ENCODE assay signal across 8 cellular contexts in the genomic region with DNA sequence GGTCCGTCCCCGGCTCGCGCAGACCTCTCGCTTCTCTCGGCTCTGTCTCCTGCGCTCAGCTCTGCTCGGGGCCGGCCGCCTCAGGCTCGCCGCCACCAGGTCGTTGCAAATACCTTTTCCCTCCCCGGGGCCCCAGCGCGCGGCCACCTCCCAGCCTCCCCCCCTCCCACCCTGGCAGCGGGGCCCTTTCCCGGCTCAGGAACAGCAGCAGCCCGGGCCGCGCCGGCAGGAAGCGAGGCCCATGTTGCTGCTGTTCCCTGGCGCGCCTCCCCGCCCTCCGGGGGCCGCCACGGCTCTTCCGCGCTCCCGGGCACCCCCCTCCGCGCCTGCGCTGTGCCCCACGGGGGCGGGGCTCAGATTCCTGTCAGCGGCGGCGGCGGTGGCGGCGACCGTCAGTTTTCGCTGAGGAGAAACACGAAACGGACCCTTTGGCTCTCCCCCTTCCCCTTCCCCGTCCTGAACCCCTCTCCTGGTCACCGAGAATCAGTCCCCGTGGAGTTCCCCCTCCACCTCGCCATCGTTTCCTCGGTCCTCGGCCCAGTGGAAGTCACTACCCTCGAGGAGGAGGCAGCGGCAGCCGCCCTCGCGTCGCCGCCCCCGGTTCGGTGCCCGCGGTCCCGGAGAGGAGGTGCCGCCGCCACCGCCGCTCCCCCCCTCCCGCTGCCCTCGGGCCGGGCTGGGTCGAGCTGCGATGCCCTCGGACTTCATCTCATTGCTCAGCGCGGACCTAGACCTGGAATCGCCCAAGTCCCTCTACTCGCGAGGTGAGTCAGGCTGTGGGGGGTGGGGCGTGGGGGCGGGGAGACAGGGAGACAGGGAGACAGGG. TPM values are rescaled to one million over a fixed set of nuclear protein-coding genes. Genes with fewer than 3 reads are reported as not detected.
A peak's percentile ranks its signal among the peaks of the same experiment; 100 is the strongest.
DNase-seq lines count a peak whose midpoint lies in the region; ATAC-seq and TF ChIP-seq lines count a peak whose summit lies in the region.

A gene with protein sequence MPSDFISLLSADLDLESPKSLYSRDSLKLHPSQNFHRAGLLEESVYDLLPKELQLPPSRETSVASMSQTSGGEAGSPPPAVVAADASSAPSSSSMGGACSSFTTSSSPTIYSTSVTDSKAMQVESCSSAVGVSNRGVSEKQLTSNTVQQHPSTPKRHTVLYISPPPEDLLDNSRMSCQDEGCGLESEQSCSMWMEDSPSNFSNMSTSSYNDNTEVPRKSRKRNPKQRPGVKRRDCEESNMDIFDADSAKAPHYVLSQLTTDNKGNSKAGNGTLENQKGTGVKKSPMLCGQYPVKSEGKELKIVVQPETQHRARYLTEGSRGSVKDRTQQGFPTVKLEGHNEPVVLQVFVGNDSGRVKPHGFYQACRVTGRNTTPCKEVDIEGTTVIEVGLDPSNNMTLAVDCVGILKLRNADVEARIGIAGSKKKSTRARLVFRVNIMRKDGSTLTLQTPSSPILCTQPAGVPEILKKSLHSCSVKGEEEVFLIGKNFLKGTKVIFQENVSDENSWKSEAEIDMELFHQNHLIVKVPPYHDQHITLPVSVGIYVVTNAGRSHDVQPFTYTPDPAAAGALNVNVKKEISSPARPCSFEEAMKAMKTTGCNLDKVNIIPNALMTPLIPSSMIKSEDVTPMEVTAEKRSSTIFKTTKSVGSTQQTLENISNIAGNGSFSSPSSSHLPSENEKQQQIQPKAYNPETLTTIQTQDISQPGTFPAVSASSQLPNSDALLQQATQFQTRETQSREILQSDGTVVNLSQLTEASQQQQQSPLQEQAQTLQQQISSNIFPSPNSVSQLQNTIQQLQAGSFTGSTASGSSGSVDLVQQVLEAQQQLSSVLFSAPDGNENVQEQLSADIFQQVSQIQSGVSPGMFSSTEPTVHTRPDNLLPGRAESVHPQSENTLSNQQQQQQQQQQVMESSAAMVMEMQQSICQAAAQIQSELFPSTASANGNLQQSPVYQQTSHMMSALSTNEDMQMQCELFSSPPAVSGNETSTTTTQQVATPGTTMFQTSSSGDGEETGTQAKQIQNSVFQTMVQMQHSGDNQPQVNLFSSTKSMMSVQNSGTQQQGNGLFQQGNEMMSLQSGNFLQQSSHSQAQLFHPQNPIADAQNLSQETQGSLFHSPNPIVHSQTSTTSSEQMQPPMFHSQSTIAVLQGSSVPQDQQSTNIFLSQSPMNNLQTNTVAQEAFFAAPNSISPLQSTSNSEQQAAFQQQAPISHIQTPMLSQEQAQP (N-terminal part only) (plus strand): TSS at position 356 of the 826 bp plus-strand sequence. CDS start 336 bp downstream, at position 692.

- H2AFZ ChIP-seq in trophoblast cell (ENCODE audit: insufficient read depth, low read length, poor library complexity), result peak within 1 kb of the TSS; percentile 99

- H3K23ac ChIP-seq in trophoblast cell (ENCODE audit: low read length), result peak within 1 kb of the TSS; percentile 83

- no peaks in the 10 kb centered on the region for H3K9me3 Mint-ChIP-seq in activated naive CD8-positive, alpha-beta T cell treated with anti-CD3 and anti-CD28 coated beads, Interleukin-2, amount 50 U/mL, for 24 hours

- peak within 1 kb of the TSS; percentile 100 for H3K9ac ChIP-seq in trophoblast cell (ENCODE audit: low read length)

- peak within 1 kb of the TSS; percentile 98 for H4K91ac ChIP-seq in trophoblast cell (ENCODE audit: low read depth, low read length)

- peak within 1 kb of the TSS; percentile 97 for H4K8ac ChIP-seq in trophoblast cell (ENCODE audit: low read depth, low read length)

- H3K4ac ChIP-seq in trophoblast cell (ENCODE audit: low read depth, low read length), result peak within 1 kb of the TSS; percentile 87

- H3K9me3 ChIP-seq in trophoblast cell (ENCODE audit: insufficient read depth, low read depth, low read length) (no peaks in the 10 kb centered on the region), tibial artery (no peaks in the 10 kb centered on the region)

- no CpG with 5 or more reads among the region's 84 CpGs for WGBS in trophoblast cell (ENCODE audit: extremely low coverage, insufficient coverage, insufficient read length)

- intact Hi-C loops in Right ventricle myocardium superior (cut with DNase I) (loop anchor here (10.0 kb wide), 3 partner anchors 81 to 171 kb away; no protein-coding TSS in a partner anchor), tibial artery (cut with DNase I; ENCODE audit: low total_unique reads) (loop anchor here (10.0 kb wide), 1 partner anchor 171 kb away; no protein-coding TSS in a partner anchor)

- H3K14ac ChIP-seq in trophoblast cell (ENCODE audit: low read length), result peak within 1 kb of the TSS; percentile 100

- H3K18ac ChIP-seq in trophoblast cell (ENCODE audit: low read length), result peak within 1 kb of the TSS; percentile 99

- H3K36me3 ChIP-seq in trophoblast cell (ENCODE audit: control insufficient read depth in 1 of 2, insufficient read depth in 2 of 2, low read length in 2 of 2) (no peaks in the 10 kb centered on the region), tibial artery (no peaks in the 10 kb centered on the region)

- H3K4me3 ChIP-seq in trophoblast cell (ENCODE audit: low read depth, low read length) (peak within 1 kb of the TSS; percentile 100), tibial artery (peak within 1 kb of the TSS; percentile 66 to 98)

- no peak for TF ChIP-seq CTCF in tibial artery (IDR thresholded peaks at IDR 0.05)

- ATAC-seq in HG02588 (IDR thresholded peaks at IDR 0.05; ENCODE audit: unreplicated experiment), result peak; percentile 44
- ATAC-seq in activated naive CD8-positive, alpha-beta T cell treated with anti-CD3 and anti-CD28 coated beads, Interleukin-2, amount 50 U/mL, for 24 hours, result peak; percentile 11
- peak; percentile 93 for ATAC-seq in Right ventricle myocardium superior (ENCODE audit: poor library complexity)

- peaks cover 18% of the 10 kb centered on the region for H3K79me2 ChIP-seq in trophoblast cell (ENCODE audit: control insufficient read depth, insufficient read depth, low read length, poor library complexity)

- H3K79me1 ChIP-seq in trophoblast cell (ENCODE audit: low read length), result peaks cover 16% of the 10 kb centered on the region

- peak within 1 kb of the TSS; percentile 98 for H3K4me3 Mint-ChIP-seq in activated naive CD8-positive, alpha-beta T cell treated with anti-CD3 and anti-CD28 coated beads, Interleukin-2, amount 50 U/mL, for 24 hours

- H3K27me3 ChIP-seq in trophoblast cell (ENCODE audit: insufficient read depth, low read length) (no peaks in the 10 kb centered on the region), tibial artery (no peaks in the 10 kb centered on the region)

- peak within 1 kb of the TSS; percentile 83 for H2AK5ac ChIP-seq in trophoblast cell (ENCODE audit: low read length)

- peak within 1 kb of the TSS; percentile 99 for H3K4me2 ChIP-seq in trophoblast cell (ENCODE audit: low read length)

- H3K4me1 ChIP-seq in trophoblast cell (ENCODE audit: control insufficient read depth in 1 of 2, insufficient read depth in 2 of 2, low read length in 2 of 2), result peaks cover 2 to 5% of the 10 kb centered on the region in 2 experiments
- H3K4me1 ChIP-seq in tibial artery, result peaks cover 0 to 46% (median 23%) of the 10 kb centered on the region in 4 donors

- H3K27me3 Mint-ChIP-seq in activated naive CD8-positive, alpha-beta T cell treated with anti-CD3 and anti-CD28 coated beads, Interleukin-2, amount 50 U/mL, for 24 hours, result peaks cover 1% of the 10 kb centered on the region

- H2BK12ac ChIP-seq in trophoblast cell (ENCODE audit: low read length), result peak within 1 kb of the TSS; percentile 77

- H2BK5ac ChIP-seq in trophoblast cell (ENCODE audit: low read depth, low read length, poor library complexity), result peak within 1 kb of the TSS; percentile 100

- peak within 1 kb of the TSS; percentile 96 for H2BK120ac ChIP-seq in trophoblast cell (ENCODE audit: insufficient read depth, low read length, poor library complexity)

- H4K12ac ChIP-seq in trophoblast cell (ENCODE audit: low read depth, low read length), result peak within 1 kb of the TSS; percentile 91

- in situ Hi-C loops in G401 (cut with HindIII; ENCODE audit: low sequenced_read_pairs), result no loop called here

- peaks cover 58% of the 10 kb centered on the region for H3K4me1 Mint-ChIP-seq in activated naive CD8-positive, alpha-beta T cell treated with anti-CD3 and anti-CD28 coated beads, Interleukin-2, amount 50 U/mL, for 24 hours

- H3K27ac Mint-ChIP-seq in activated naive CD8-positive, alpha-beta T cell treated with anti-CD3 and anti-CD28 coated beads, Interleukin-2, amount 50 U/mL, for 24 hours, result peak within 1 kb of the TSS; percentile 98

- peaks cover 30% of the 10 kb centered on the region for H3K36me3 Mint-ChIP-seq in activated naive CD8-positive, alpha-beta T cell treated with anti-CD3 and anti-CD28 coated beads, Interleukin-2, amount 50 U/mL, for 24 hours (ENCODE audit: low read depth)

- DNase-seq in G401 (ENCODE audit: low spot score) (peak; percentile 90), NCI-H1417 (lab: John Stamatoyannopoulos, UW) (peak; percentile 78 to 94 (median 92)), T follicular helper cell (ENCODE audit: low read depth) (peak; percentile 75), Right ventricle myocardium superior (peak; percentile 92), trophoblast cell (peak; percentile 75 to 92), tibial artery (peak; percentile 82 to 94)
- peak; percentile 94 for DNase-seq in activated naive CD8-positive, alpha-beta T cell treated with anti-CD3 and anti-CD28 coated beads, Interleukin-2, amount 50 U/mL, for 24 hours

- H3K27ac ChIP-seq in trophoblast cell (ENCODE audit: low read depth, low read length), result peak within 1 kb of the TSS; percentile 100
- H3K27ac ChIP-seq in tibial artery, result peak within 1 kb of the TSS; percentile 98 to 99

RNA-seq across cellular contexts. Expression of the gene that starts here (rescaled TPM):
- 19.3 and 23.4 TPM in 2 replicates for total RNA-seq in G401 (2014; rRNA removed; shearing (Covaris generic))
- 13.9 TPM for total RNA-seq in Right ventricle myocardium superior
- 26.0 and 26.1 TPM in 2 replicates for polyA plus RNA-seq in trophoblast cell (2013)

Comparison
In these comparisons a context has a peak if more than half of its experiments do, and no peak if none do; other contexts are left out.
1. Peak in every context shown above with its lines: DNase-seq, ATAC-seq, H3K4me3 ChIP-seq and H3K27ac ChIP-seq.
2. ATAC-seq: peak in every context shown above with its lines; median percentile 93 in Right ventricle myocardium superior; 44 in HG02588; 11 in activated naive CD8-positive, alpha-beta T cell treated with anti-CD3 and anti-CD28 coated beads, Interleukin-2, amount 50 U/mL, for 24 hours.